ENCODE assay signal across 8 cellular contexts in the genomic region with DNA sequence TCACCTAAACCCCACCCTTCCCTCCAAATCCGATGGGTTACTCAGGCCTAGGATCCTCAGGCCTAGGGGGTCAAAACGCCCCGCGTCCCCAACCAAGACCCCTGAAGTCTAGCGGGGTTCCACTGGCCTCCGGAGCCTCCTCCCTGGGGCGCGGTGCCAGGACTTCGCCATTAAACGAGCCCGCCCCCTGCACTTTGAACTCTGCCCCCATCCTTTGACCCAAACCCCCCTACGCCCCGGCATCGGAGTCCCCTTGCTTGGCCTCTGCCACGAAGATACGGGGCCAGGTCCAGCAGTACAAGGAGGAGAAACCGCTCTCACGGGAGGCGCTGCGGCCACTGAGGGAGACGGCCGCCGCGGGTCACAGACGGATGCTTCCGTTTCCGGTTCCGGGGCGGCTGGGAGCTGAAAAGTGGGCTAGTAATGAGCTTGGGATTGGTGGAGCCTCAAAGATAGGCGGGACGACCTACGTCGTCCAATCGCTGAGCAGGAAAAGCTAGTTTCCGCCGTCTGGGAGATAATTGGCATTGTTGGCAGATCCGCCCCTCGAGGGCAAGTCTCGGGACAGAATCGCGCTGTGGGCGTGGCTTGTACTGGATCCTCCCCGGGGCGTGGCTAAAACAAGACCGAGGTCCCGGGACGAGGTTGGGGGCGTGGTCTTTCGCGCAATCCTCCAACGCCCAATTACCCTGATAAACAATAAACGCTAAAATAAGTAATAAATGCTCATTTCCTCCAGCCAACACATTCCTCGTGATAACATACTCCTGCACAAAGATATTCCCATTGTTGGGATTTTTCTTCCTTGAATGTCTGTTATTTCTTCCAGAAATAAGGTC.
A peak's percentile ranks its signal among the peaks of the same experiment; 100 is the strongest.
DNase-seq lines count a peak whose midpoint lies in the region; ATAC-seq and FAIRE-seq lines count a peak whose summit lies in the region.

No MANE protein-coding gene starts in this region.

- FAIRE-seq in islet of Langerhans (lab: Jason Lieb, UNC) = peak; percentile 95

- DNase-seq in AG20443 (ENCODE audit: low spot score) (peak; percentile 98), NCI-H446 (lab: John Stamatoyannopoulos, UW) (peak; percentile 99 to 100), cerebellar nuclear complex (lab: John Stamatoyannopoulos, UW) (peak; percentile 98 to 99)
- DNase-seq in activated CD4-positive, CD25-positive, alpha-beta regulatory T cell treated with anti-CD3 and anti-CD28 coated beads, Interleukin-2, amount 50 U/mL, for 72 hours = peak; percentile 100
- DNase-seq in stimulated activated CD4-positive, alpha-beta T cell treated with anti-CD3 and anti-CD28 coated beads, Interleukin-12 subunit alpha, Interleukin-12 subunit beta, amount 100 ng/mL, for 24 hours (ENCODE audit: low read depth in 2 of 2) = peak; percentile 100

- ATAC-seq in GM19043 (IDR thresholded peaks at IDR 0.05; ENCODE audit: low read depth, unreplicated experiment) (peak; percentile 97), HG03354 (IDR thresholded peaks at IDR 0.05; ENCODE audit: poor library complexity, severe bottlenecking, unreplicated experiment) (peak; percentile 90)

Comparison
In these comparisons a context has a peak if more than half of its experiments do, and no peak if none do; other contexts are left out.
1. Peak in every context shown above with its lines: DNase-seq and ATAC-seq.